ENCODE assay signal across 32 cellular contexts in genomic region chr3:186593862-186594261, GRCh38. TPM values are rescaled to one million over a fixed set of nuclear protein-coding genes. Genes with fewer than 3 reads are reported as not detected.
"Had no signal": no experiment of that assay in that cellular context is flagged by ENCODE, and none has a peak within 500 bp of the region (broad histone marks: within the 10 kb centered on the region; RNA-seq: fewer than 3 reads in every experiment).

No MANE protein-coding gene starts in this region.

- FAIRE-seq: keratinocyte, urothelium cell line had no signal

- ATAC-seq: heart right ventricle; left ventricle myocardium superior; naive thymus-derived CD4-positive, alpha-beta T cell; right cardiac atrium; stimulated activated naive B cell treated with anti-CD40 and anti-IgM and Interleukin-4, amounts not matched to agents 10 μg/mL and 1 μg/mL and 100 μg/mL, for 72 hours; stimulated activated naive CD8-positive, alpha-beta T cell treated with anti-CD3 and anti-CD28 coated beads, Interleukin-15, Interleukin-2, amounts not matched to agents 100 U/mL and 50 U/mL, for 24 hours; upper lobe of right lung had no signal

- H3K4me1 ChIP-seq: prostate gland, testis, transverse colon, upper lobe of right lung had no signal

- H3K27me3 ChIP-seq: heart right ventricle, ovary, stomach, testis, thyroid gland, transverse colon, upper lobe of right lung had no signal

- H3K9me3 ChIP-seq: heart right ventricle, ovary, prostate gland, stomach, testis, thyroid gland, transverse colon, upper lobe of right lung had no signal

- DNase-seq: heart right ventricle; hippocampal formation; kidney glomerular epithelial cell; left ventricle myocardium superior; mesendoderm; naive thymus-derived CD4-positive, alpha-beta T cell; ovary; posterior cingulate gyrus; retina; right cardiac atrium; stimulated activated CD4-positive, alpha-beta T cell treated with anti-CD3 and anti-CD28 coated beads, Interleukin-12 subunit alpha, Interleukin-12 subunit beta, amount 100 ng/mL, for 4 hours; stimulated activated CD4-positive, alpha-beta T cell treated with anti-CD3 and anti-CD28 coated beads, Interleukin-15, amount 100 ng/mL, for 24 hours; stimulated activated CD4-positive, alpha-beta T cell treated with anti-CD3 and anti-CD28 coated beads, Interleukin-2, amount 100 ng/mL, for 24 hours; stimulated activated CD4-positive, alpha-beta T cell treated with anti-CD3 and anti-CD28 coated beads, Interleukin-4, amount 100 ng/mL, for 1 hour; stimulated activated naive B cell treated with anti-CD40 and anti-IgM and Interleukin-4, amounts not matched to agents 10 μg/mL and 1 μg/mL and 100 μg/mL, for 72 hours; stimulated activated naive CD8-positive, alpha-beta T cell treated with anti-CD3 and anti-CD28 coated beads, Interleukin-15, Interleukin-2, amounts not matched to agents 100 U/mL and 50 U/mL, for 24 hours; stomach; testis; thyroid gland; transverse colon; upper lobe of right lung had no signal

- H3K36me3 ChIP-seq: heart right ventricle, ovary, prostate gland, stomach, thyroid gland, transverse colon, upper lobe of right lung had no signal

- H3K27ac ChIP-seq: heart right ventricle, ovary, prostate gland, stomach, testis, thyroid gland, transverse colon, upper lobe of right lung had no signal

- H3K4me3 ChIP-seq: heart right ventricle, lung, ovary, prostate gland, stomach, testis, thyroid gland, transverse colon, upper lobe of right lung had no signal

RNA-seq across cellular contexts. Expression of gene AHSG, which starts 19.0 kb away (rescaled TPM):
- total RNA-seq: heart right ventricle; left ventricle myocardium superior; mesothelial cell of epicardium; mononuclear cell; myocyte; naive thymus-derived CD4-positive, alpha-beta T cell; natural killer cell treated with Interleukin-12 subunit alpha and Interleukin-12 subunit beta and Interleukin-15 and Interleukin-18, amount 100 ng/mL, for 72 hours; omental fat pad; prostate gland; thyroid gland; transverse colon; upper lobe of right lung had no signal
- polyA plus RNA-seq: heart right ventricle; naive thymus-derived CD4-positive, alpha-beta T cell; ovary; stomach had no signal

RNA-seq across cellular contexts. Expression of gene FETUB, which starts 46.3 kb away (rescaled TPM):
- total RNA-seq: left ventricle myocardium superior; lung; mesothelial cell of epicardium; mononuclear cell; myocyte; naive thymus-derived CD4-positive, alpha-beta T cell; natural killer cell treated with Interleukin-12 subunit alpha and Interleukin-12 subunit beta and Interleukin-15 and Interleukin-18, amount 100 ng/mL, for 72 hours; omental fat pad; ovary; prostate gland; right cardiac atrium; skeletal muscle tissue; stomach; thyroid gland; transverse colon; upper lobe of right lung had no signal
- polyA plus RNA-seq: heart right ventricle; lung; naive thymus-derived CD4-positive, alpha-beta T cell; neural cell; ovary had no signal
